In genomic region chr16:386641-387156, GRCh38 we compare ENCODE assay signal across 10 cellular contexts. TPM values are rescaled to one million over a fixed set of nuclear protein-coding genes. Genes with fewer than 3 reads are reported as not detected.
DNase-seq lines count a peak whose midpoint lies in the region; ATAC-seq and TF ChIP-seq lines count a peak whose summit lies in the region.
"Had no signal": no experiment of that assay in that cellular context is flagged by ENCODE, and none has a peak within 500 bp of the region (broad histone marks: within the 10 kb centered on the region; RNA-seq: fewer than 3 reads in every experiment).

No MANE protein-coding gene starts in this region.

- H3K4me1 ChIP-seq in MM.1S (ENCODE audit: low read length) (peaks cover 17% of the 10 kb centered on the region), neural progenitor cell (peaks cover 25% of the 10 kb centered on the region), stomach (peaks cover 24 to 56% (median 40%) of the 10 kb centered on the region in 4 donors)

- H3K9me2 ChIP-seq in MM.1S (replicated peaks; ENCODE audit: insufficient read depth, low read length): no peaks in the 10 kb centered on the region

- peaks cover 51% of the 10 kb centered on the region for H3K4me1 Mint-ChIP-seq in neural progenitor cell
- H3K4me1 Mint-ChIP-seq in activated T-helper 17 cell treated with anti-CD3 and anti-CD28 coated beads, Interleukin-2, amount 50 U/mL, for 72 hours: peaks cover 7% of the 10 kb centered on the region

- peaks cover 3% of the 10 kb centered on the region; the same call in 1 of the 2 replicates for H3K79me2 ChIP-seq in MM.1S (ENCODE audit: low read length)
- no peaks in the 10 kb centered on the region for H3K79me2 ChIP-seq in neural progenitor cell (ENCODE audit: low read depth)

- H3K4me3 ChIP-seq in MM.1S (ENCODE audit: low read length) (no peak overlapping the region), neural progenitor cell (no peak overlapping the region), stomach (no peak overlapping the region)
- H3K4me3 ChIP-seq: SK-N-MC had no signal

- H3K9me3 ChIP-seq in MM.1S (replicated peaks; ENCODE audit: insufficient read depth, low read length) (no peaks in the 10 kb centered on the region), neural progenitor cell (ENCODE audit: low read depth) (no peaks in the 10 kb centered on the region), stomach (no peaks in the 10 kb centered on the region)

- H3K27ac ChIP-seq in MM.1S (ENCODE audit: low read length): peak overlapping the region; percentile 63; the same call in 1 of the 2 replicates
- no peak overlapping the region for H3K27ac ChIP-seq in neural progenitor cell
- peak overlapping the region in 2 of 5 donors; percentile 35 to 76 for H3K27ac ChIP-seq in stomach
- H3K27ac ChIP-seq: SK-N-MC had no signal

- H3K9ac ChIP-seq in MM.1S (ENCODE audit: low read length) (peak overlapping the region; percentile 21; the same call in 1 of the 2 replicates), neural progenitor cell (no peak overlapping the region)

- H3K27me3 Mint-ChIP-seq in neural progenitor cell (ENCODE audit: insufficient read depth, low read depth): peaks cover 11% of the 10 kb centered on the region
- no peaks in the 10 kb centered on the region for H3K27me3 Mint-ChIP-seq in activated T-helper 17 cell treated with anti-CD3 and anti-CD28 coated beads, Interleukin-2, amount 50 U/mL, for 72 hours

- no peak overlapping the region for H3K4me3 Mint-ChIP-seq in neural progenitor cell
- H3K4me3 Mint-ChIP-seq in activated T-helper 17 cell treated with anti-CD3 and anti-CD28 coated beads, Interleukin-2, amount 50 U/mL, for 72 hours: no peak overlapping the region

- no peak for ATAC-seq in activated T-helper 17 cell treated with anti-CD3 and anti-CD28 coated beads, Interleukin-2, amount 50 U/mL, for 72 hours (replicated peaks)

- H3K4me2 ChIP-seq in MM.1S (ENCODE audit: low read depth, low read length) (peak overlapping the region; percentile 71; the same call in 1 of the 2 replicates), neural progenitor cell (no peak overlapping the region)

- H4K20me1 ChIP-seq in MM.1S (ENCODE audit: insufficient read depth, low read length) (no peaks in the 10 kb centered on the region), neural progenitor cell (ENCODE audit: low read depth) (peaks cover 20% of the 10 kb centered on the region)

- H2AFZ ChIP-seq in MM.1S (ENCODE audit: low read length) (peak overlapping the region; percentile 27), neural progenitor cell (replicated peaks) (no peak overlapping the region)

- TF ChIP-seq EP300 in stomach (IDR thresholded peaks at IDR 0.05): no peak

- H3K36me3 ChIP-seq in MM.1S (replicated peaks; ENCODE audit: insufficient read depth, low read length): no peaks in the 10 kb centered on the region
- no peaks in the 10 kb centered on the region for H3K36me3 ChIP-seq in neural progenitor cell
- no peaks in the 10 kb centered on the region for H3K36me3 ChIP-seq in stomach

- H3K27me3 ChIP-seq in MM.1S (replicated peaks; ENCODE audit: insufficient read depth, low read length) (no peaks in the 10 kb centered on the region), neural progenitor cell (peaks cover 27% of the 10 kb centered on the region), stomach (no peaks in the 10 kb centered on the region)

- DNase-seq in Ammon's horn (ENCODE audit: low spot score) (peak; percentile 65), MM.1S (peak; percentile 59), ecto neural progenitor cell (ENCODE audit: low spot score) (peak; percentile 52), neural progenitor cell (ENCODE audit: low spot score) (no peak), AML-193 (lab: John Stamatoyannopoulos, UW) (no peak), NCI-H774 (lab: John Stamatoyannopoulos, UW) (no peak), stomach (no peak)
- DNase-seq: activated CD4-positive, alpha-beta T cell treated with anti-CD3 and anti-CD28 coated beads, Interleukin-2, amount 50 U/mL, for 48 hours had no signal

- no peak for TF ChIP-seq POLR2A in stomach (IDR thresholded peaks at IDR 0.05)

- H3K27ac Mint-ChIP-seq in neural progenitor cell: peak overlapping the region; percentile 83
- H3K27ac Mint-ChIP-seq in activated T-helper 17 cell treated with anti-CD3 and anti-CD28 coated beads, Interleukin-2, amount 50 U/mL, for 72 hours: no peak overlapping the region

- WGBS in stomach, 5 donors: 78 to 83% (median 80%) methylated on average over 19 of the region's 19 CpGs

- intact Hi-C loops in stomach (cut with DNase I; ENCODE audit: low total_unique reads): no loop called here

- peaks cover 2% of the 10 kb centered on the region for H3K36me3 Mint-ChIP-seq in neural progenitor cell
- H3K36me3 Mint-ChIP-seq in activated T-helper 17 cell treated with anti-CD3 and anti-CD28 coated beads, Interleukin-2, amount 50 U/mL, for 72 hours (ENCODE audit: low read depth): no peaks in the 10 kb centered on the region

- peaks cover 13% of the 10 kb centered on the region for H3F3A ChIP-seq in MM.1S (ENCODE audit: insufficient read depth, low read length)
- peaks cover 49% of the 10 kb centered on the region for H3F3A ChIP-seq in neural progenitor cell (ENCODE audit: low read depth)

- H3K9me3 Mint-ChIP-seq in neural progenitor cell: peaks cover 3% of the 10 kb centered on the region
- no peaks in the 10 kb centered on the region for H3K9me3 Mint-ChIP-seq in activated T-helper 17 cell treated with anti-CD3 and anti-CD28 coated beads, Interleukin-2, amount 50 U/mL, for 72 hours

- TF ChIP-seq CTCF in MM.1S (IDR thresholded peaks at IDR 0.05; ENCODE audit: low read length) (no peak), neural progenitor cell (IDR thresholded peaks at IDR 0.05) (peak; percentile 17), stomach (IDR thresholded peaks at IDR 0.05) (no peak)

RNA-seq across cellular contexts. Expression of gene PGAP6, which starts 4.9 kb away (rescaled TPM):
- total RNA-seq in neural progenitor cell (ENCODE audit: low replicate concordance) (16.7 and 49.5 TPM in 2 replicates), stomach (100 to 1,000 TPM in 4 of 5 donors, 10 to 100 TPM in 1; 20.7 to 364 (median 162) TPM)
- total RNA-seq in activated T-helper 17 cell treated with anti-CD3 and anti-CD28 coated beads, Interleukin-2, amount 50 U/mL, for 72 hours: 10 to 100 TPM; 25.6 to 26.1 TPM
- 10 to 100 TPM; 27.7 to 54.4 (median 33.9) TPM for polyA plus RNA-seq in stomach

RNA-seq across cellular contexts. Expression of gene NME4, which starts 10.3 kb away (rescaled TPM):
- total RNA-seq in neural progenitor cell (ENCODE audit: low replicate concordance): 93.3 and 236 TPM in 2 replicates
- 10 to 100 TPM; 21.8 to 41.9 TPM for total RNA-seq in activated T-helper 17 cell treated with anti-CD3 and anti-CD28 coated beads, Interleukin-2, amount 50 U/mL, for 72 hours
- 100 to 1,000 TPM in 1 of 5 donors, 10 to 100 TPM in 4; 23.3 to 187 (median 49.0) TPM for total RNA-seq in stomach
- polyA plus RNA-seq in stomach: 10 to 100 TPM; 84.0 to 97.7 (median 95.6) TPM

RNA-seq across cellular contexts. Expression of gene DECR2, which starts 15.0 kb away (rescaled TPM):
- total RNA-seq in neural progenitor cell (ENCODE audit: low replicate concordance): 7.1 and 24.3 TPM in 2 replicates
- total RNA-seq in activated T-helper 17 cell treated with anti-CD3 and anti-CD28 coated beads, Interleukin-2, amount 50 U/mL, for 72 hours: 10 to 100 TPM; 12.0 to 12.7 TPM
- 100 to 1,000 TPM in 1 of 5 donors, 10 to 100 TPM in 2, 1 to 10 TPM in 2; 5.8 to 149 (median 12.5) TPM for total RNA-seq in stomach
- polyA plus RNA-seq in stomach: 10 to 100 TPM; 20.8 to 24.5 (median 22.6) TPM

RNA-seq across cellular contexts. Expression of gene MRPL28, which starts 16.4 kb away (rescaled TPM):
- total RNA-seq in neural progenitor cell (ENCODE audit: low replicate concordance) (82.2 and 138 TPM in 2 replicates), stomach (100 to 1,000 TPM in 1 of 5 donors, 10 to 100 TPM in 3, 1 to 10 TPM in 1; 9.9 to 106 (median 30.7) TPM)
- total RNA-seq in activated T-helper 17 cell treated with anti-CD3 and anti-CD28 coated beads, Interleukin-2, amount 50 U/mL, for 72 hours: 10 to 100 TPM; 63.4 to 86.2 TPM
- 100 to 1,000 TPM in 1 of 3 donors, 10 to 100 TPM in 2; 78.8 to 100 (median 83.4) TPM for polyA plus RNA-seq in stomach

RNA-seq across cellular contexts. Expression of gene AXIN1, which starts 34.2 kb away (rescaled TPM):
- total RNA-seq in neural progenitor cell (ENCODE audit: low replicate concordance) (19.6 and 35.4 TPM in 2 replicates), stomach (10 to 100 TPM; 11.7 to 69.2 (median 17.0) TPM)
- total RNA-seq in activated T-helper 17 cell treated with anti-CD3 and anti-CD28 coated beads, Interleukin-2, amount 50 U/mL, for 72 hours: 10 to 100 TPM; 16.2 to 18.4 TPM
- 10 to 100 TPM; 13.3 to 19.1 (median 17.9) TPM for polyA plus RNA-seq in stomach

Comparison
In these comparisons a context has a peak if more than half of its experiments do, and no peak if none do; other contexts are left out.
1. DNase-seq: peak in Ammon's horn (single experiment), MM.1S (single experiment) and ecto neural progenitor cell (single experiment); none in neural progenitor cell (single experiment), AML-193 (0 of 2), NCI-H774 (single experiment) and stomach (single experiment).